ENCODE assay signal across 28 cellular contexts in the genomic region with DNA sequence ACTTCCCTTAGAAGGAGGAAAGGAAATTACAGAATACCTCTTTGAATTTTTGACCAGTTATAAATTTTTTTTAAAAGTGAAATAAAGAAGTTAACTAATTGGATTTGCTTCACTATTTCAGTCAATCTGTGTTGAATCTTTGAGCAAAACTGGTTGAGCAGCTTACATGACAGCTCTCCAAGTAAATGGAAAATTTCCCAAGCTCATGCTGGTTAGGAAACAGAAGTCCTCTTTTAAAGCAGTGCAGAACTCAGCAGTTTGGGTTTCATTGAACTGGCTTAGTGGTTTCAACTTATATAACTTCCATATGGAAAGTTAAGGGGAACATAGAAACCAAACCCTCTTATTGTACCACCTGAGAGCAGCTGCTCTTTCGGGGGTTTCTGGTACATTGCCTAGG.
"Had no signal": no experiment of that assay in that cellular context is flagged by ENCODE, and none has a peak within 500 bp of the region (broad histone marks: within the 10 kb centered on the region; RNA-seq: fewer than 3 reads in every experiment).

No MANE protein-coding gene starts in this region.

- H3K4me1 ChIP-seq: ascending aorta, body of pancreas, SJCRH30 had no signal

- H3K36me3 ChIP-seq: ascending aorta, SJCRH30 had no signal

- DNase-seq: activated B cell treated with CpG ODN at 0.5 μM for 24 hours; activated CD4-positive, alpha-beta T cell treated with anti-CD3 and anti-CD28 coated beads for 1 hour; activated CD4-positive, alpha-beta T cell treated with anti-CD3 and anti-CD28 coated beads, Interleukin-2, amount 10 ng/mL, durations not matched to agents 24 days and 14 days; activated CD4-positive, alpha-beta T cell treated with anti-CD3 and anti-CD28 coated beads, Interleukin-2, amount 50 U/mL, for 48 hours; activated CD8-positive, alpha-beta memory T cell treated with anti-CD3 and anti-CD28 coated beads, Interleukin-2, amount 10 ng/mL, durations not matched to agents 7 days and 5 days; activated effector memory CD4-positive, alpha-beta T cell treated with anti-CD3 and anti-CD28 coated beads, Interleukin-2, amount 50 U/mL, for 16 hours; activated naive CD4-positive, alpha-beta T cell treated with Interleukin-2 at 50 U/mL for 16 hours; activated naive CD8-positive, alpha-beta T cell treated with anti-CD3 and anti-CD28 coated beads, Interleukin-2, amount 50 U/mL, for 24 hours; activated T-cell treated with anti-CD3 and anti-CD28 coated beads, Interleukin-2, amount 50 U/mL, for 24 hours; amniotic stem cell; body of pancreas; Karpas-422; NCI-H1092; NCI-H1930; NCI-H2107; NCI-H2171 treated with DMSO at 0.1 percent for 48 hours; NCI-H226; NCI-H526 treated with DMSO at 0.1 percent for 48 hours; NCI-H82; OCI-M1; Right ventricle myocardium superior; SJCRH30; T-helper 9 cell had no signal

- H3K27me3 ChIP-seq: ascending aorta, body of pancreas, SJCRH30 had no signal

- ATAC-seq: activated CD8-positive, alpha-beta memory T cell treated with anti-CD3 and anti-CD28 coated beads, Interleukin-2, amount 10 ng/mL, durations not matched to agents 7 days and 5 days; activated naive CD4-positive, alpha-beta T cell treated with anti-CD3 and anti-CD28 coated beads, Interleukin-2, amount 50 U/mL, for 72 hours; activated naive CD8-positive, alpha-beta T cell treated with anti-CD3 and anti-CD28 coated beads, Interleukin-2, amount 50 U/mL, for 24 hours; body of pancreas; K562; Panc1 had no signal

- H3K27ac ChIP-seq: ascending aorta, body of pancreas, RWPE1, SJCRH30 had no signal

- H3K9me3 ChIP-seq: ascending aorta, body of pancreas, SJCRH30 had no signal

- H3K4me3 ChIP-seq: ascending aorta, body of pancreas, K562, SJCRH30 had no signal
